Comparison of ENCODE assay signal across 35 cellular contexts in the genomic region with DNA sequence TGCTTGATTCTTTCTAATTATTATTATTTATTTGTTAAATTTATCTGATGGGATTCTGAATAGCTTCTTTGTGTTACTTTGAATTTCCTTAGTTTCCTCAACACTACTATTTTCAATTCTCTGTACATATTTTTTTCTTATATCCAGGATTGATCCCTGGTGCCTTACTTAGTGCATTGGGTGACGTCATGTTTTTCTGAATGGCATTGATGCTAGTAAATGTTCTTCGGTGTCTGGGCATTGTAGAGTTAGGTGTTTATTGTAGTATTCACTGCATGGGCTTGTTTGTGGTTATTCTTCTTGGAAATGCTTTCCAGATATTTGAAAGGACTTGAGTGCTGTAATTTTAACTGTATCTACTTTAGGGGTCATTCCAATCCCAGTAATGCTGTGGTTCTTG.
DNase-seq lines count a peak whose midpoint lies in the region; ATAC-seq, FAIRE-seq and TF ChIP-seq lines count a peak whose summit lies in the region.
"Had no signal": no experiment of that assay in that cellular context is flagged by ENCODE, and none has a peak within 500 bp of the region (broad histone marks: within the 10 kb centered on the region; RNA-seq: fewer than 3 reads in every experiment).

No MANE protein-coding gene starts in this region.

- no peaks in the 10 kb centered on the region for H3K4me1 Mint-ChIP-seq in naive thymus-derived CD8-positive, alpha-beta T cell
- H3K4me1 Mint-ChIP-seq: B cell; CD14-positive monocyte; CD4-positive, alpha-beta memory T cell; CD4-positive, CD25-positive, alpha-beta regulatory T cell; CD8-positive, alpha-beta memory T cell had no signal

- H3K4me1 ChIP-seq in HepG2 (ENCODE audit: insufficient read depth, low read length) (no peaks in the 10 kb centered on the region), right lobe of liver (no peaks in the 10 kb centered on the region), HEK293 (ENCODE audit: control insufficient read depth, insufficient read depth, low read length) (no peaks in the 10 kb centered on the region)
- H3K4me1 ChIP-seq: A549; BE2C; BLaER1; BLaER1 treated with 17β-estradiol and CSF1 and Interleukin-3, amounts not matched to agents 10 nM and 100 nM; Caco-2 had no signal

- POLR2A ChIA-PET in HepG2 (lab: Yijun Ruan, JAX): no interaction called here
- POLR2A ChIA-PET in HEK293 (lab: Yijun Ruan, JAX): no interaction called here
- POLR2A ChIA-PET in naive thymus-derived CD8-positive, alpha-beta T cell (lab: Charles Lee): no interaction called here

- TF ChIP-seq POLR2A in HepG2 (IDR thresholded peaks at IDR 0.05; ENCODE audit: insufficient read depth in 1 of 2, low read depth in 2 of 2, low read length in 2 of 2): no peak
- no peak for TF ChIP-seq POLR2A in right lobe of liver (IDR thresholded peaks at IDR 0.05)
- TF ChIP-seq POLR2A in GM12891 (IDR thresholded peaks at IDR 0.05; ENCODE audit: low read depth, low read length): no peak

- DNase-seq in HepG2 (ENCODE audit: low spot score) (no peak), right lobe of liver (no peak), GM12891 (ENCODE audit: insufficient read length, low spot score) (no peak), NCI-H2227 treated with DMSO at 0.1 percent for 48 hours (lab: John Stamatoyannopoulos, UW) (no peak)
- DNase-seq in naive thymus-derived CD8-positive, alpha-beta T cell: no peak
- DNase-seq: 8988T; ACHN; AML-193; BE2C; C1 segment of cervical spinal cord; Caco-2; Calu3; CD4-positive, alpha-beta memory T cell; CD4-positive, alpha-beta T cell; CD4-positive, CD25-positive, alpha-beta regulatory T cell; CD8-positive, alpha-beta memory T cell; CD8-positive, alpha-beta T cell; COR-L47; DMS 273 treated with DMSO at 0.1 percent for 48 hours; DMS153; DMS53; DMS79; DMS79 treated with DMSO at 0.1 percent for 48 hours; DND-41; EL had no signal

- H3K4me3 Mint-ChIP-seq in naive thymus-derived CD8-positive, alpha-beta T cell: no peak overlapping the region
- H3K4me3 Mint-ChIP-seq: B cell; CD14-positive monocyte; CD4-positive, alpha-beta memory T cell; CD4-positive, alpha-beta T cell; CD4-positive, CD25-positive, alpha-beta regulatory T cell; CD8-positive, alpha-beta memory T cell; CD8-positive, alpha-beta T cell had no signal

- in situ Hi-C loops in HepG2 (cut with HindIII; ENCODE audit: extremely low pct_ligation_motif_present, low pct_unique_long_range_greater_than_20kb): no loop called here

- H3K27me3 ChIP-seq in HepG2 (ENCODE audit: control insufficient read depth in 1 of 2, insufficient read depth in 2 of 2, low read length in 2 of 2) (no peaks in the 10 kb centered on the region), right lobe of liver (no peaks in the 10 kb centered on the region)
- H3K27me3 ChIP-seq: BE2C had no signal

- no TSS peak for BruUV-seq in HepG2 (replicated peaks; lab: Mats Ljungman, UMichigan)

- FAIRE-seq in HepG2 (lab: Jason Lieb, UNC) (no peak), GM12891 (lab: Jason Lieb, UNC) (peak; percentile 33)
- FAIRE-seq: A204.1, D721Med had no signal

- no peaks in the 10 kb centered on the region for H3K79me2 ChIP-seq in HepG2 (ENCODE audit: insufficient read depth, low read length)

- H3K9ac ChIP-seq in HepG2 (ENCODE audit: insufficient read depth, low read depth, low read length): no peak overlapping the region
- H3K9ac ChIP-seq: BLaER1; BLaER1 treated with 17β-estradiol and CSF1 and Interleukin-3, amounts not matched to agents 10 nM and 100 nM had no signal

- TF ChIP-seq CTCF in HepG2 (CRISPR knock-in tag; IDR thresholded peaks at IDR 0.05): no peak
- TF ChIP-seq CTCF in right lobe of liver (IDR thresholded peaks at IDR 0.05): no peak
- TF ChIP-seq CTCF in HEK293 (tag by site-specific recombination; IDR thresholded peaks at IDR 0.05): no peak

- intact Hi-C loops in HepG2 (cut with micrococcal nuclease; ENCODE audit: unreplicated experiment): no loop called here
- intact Hi-C loops in right lobe of liver (cut with DNase I): no loop called here

- H3K27ac ChIP-seq in HepG2 (ENCODE audit: extremely low read length, insufficient read depth, low read length): no peak overlapping the region
- no peak overlapping the region for H3K27ac ChIP-seq in right lobe of liver
- H3K27ac ChIP-seq in HEK293 (ENCODE audit: extremely low read depth, low read depth, low read length): no peak overlapping the region
- H3K27ac ChIP-seq: 22Rv1; A549; BLaER1; BLaER1 treated with 17β-estradiol and CSF1 and Interleukin-3, amounts not matched to agents 10 nM and 100 nM; C4-2B had no signal

- no peak overlapping the region for H3K4me2 ChIP-seq in HepG2 (ENCODE audit: low read depth, low read length)
- H3K4me2 ChIP-seq: A549; BLaER1; BLaER1 treated with 17β-estradiol and CSF1 and Interleukin-3, amounts not matched to agents 10 nM and 100 nM had no signal

- H3K27me3 Mint-ChIP-seq in naive thymus-derived CD8-positive, alpha-beta T cell: no peaks in the 10 kb centered on the region
- H3K27me3 Mint-ChIP-seq: B cell; CD4-positive, alpha-beta memory T cell; CD4-positive, alpha-beta T cell; CD4-positive, CD25-positive, alpha-beta regulatory T cell had no signal

- no peak overlapping the region for H2AFZ ChIP-seq in HepG2 (ENCODE audit: low read length)

- no peak for TF ChIP-seq EP300 in HepG2 (IDR thresholded peaks at IDR 0.05; ENCODE audit: low read depth in 2 of 2, low read length in 2 of 2)
- no peak for TF ChIP-seq EP300 in HepG2 (CRISPR knock-in tag; IDR thresholded peaks at IDR 0.05; ENCODE audit: borderline replicate concordance)

- H3K36me3 Mint-ChIP-seq in naive thymus-derived CD8-positive, alpha-beta T cell: no peaks in the 10 kb centered on the region
- H3K36me3 Mint-ChIP-seq: CD14-positive monocyte; CD4-positive, alpha-beta memory T cell; CD4-positive, CD25-positive, alpha-beta regulatory T cell; CD8-positive, alpha-beta memory T cell; CD8-positive, alpha-beta T cell had no signal

- no peak overlapping the region for H3K4me3 ChIP-seq in HepG2 (replicated peaks in 1 of 3; ENCODE audit: insufficient read depth in 1 of 3, low read depth in 2 of 3, low read length in 3 of 3)
- no peak overlapping the region for H3K4me3 ChIP-seq in right lobe of liver
- H3K4me3 ChIP-seq in HEK293 (ENCODE audit: low read depth, low read length): no peak overlapping the region
- H3K4me3 ChIP-seq: A549; BLaER1; BLaER1 treated with 17β-estradiol and CSF1 and Interleukin-3, amounts not matched to agents 10 nM and 100 nM had no signal

- CTCF ChIA-PET in HepG2 (lab: Yijun Ruan, JAX; ENCODE audit: low intra/inter-chr PET ratio, low total read pairs) (no interaction called here), HEK293 (lab: Yijun Ruan, JAX) (no interaction called here)

- no peaks in the 10 kb centered on the region for H4K20me1 ChIP-seq in HepG2 (ENCODE audit: insufficient read depth, low read length)
- H4K20me1 ChIP-seq: BLaER1 had no signal

- no peaks in the 10 kb centered on the region for H3K36me3 ChIP-seq in HepG2 (replicated peaks in 1 of 2; ENCODE audit: control insufficient read depth in 1 of 2, insufficient read depth in 2 of 2, low read length in 2 of 2)
- no peaks in the 10 kb centered on the region for H3K36me3 ChIP-seq in right lobe of liver
- no peaks in the 10 kb centered on the region for H3K36me3 ChIP-seq in HEK293 (ENCODE audit: control insufficient read depth in 2 of 2, insufficient read depth in 1 of 2, low read length in 2 of 2)
- H3K36me3 ChIP-seq: BE2C; BLaER1; BLaER1 treated with 17β-estradiol and CSF1 and Interleukin-3, amounts not matched to agents 10 nM and 100 nM had no signal

- H3K9me3 Mint-ChIP-seq in naive thymus-derived CD8-positive, alpha-beta T cell: peaks cover 0 to 9% (median 2%) of the 10 kb centered on the region in 9 donors

- TF ChIP-seq RAD21 in HepG2 (CRISPR knock-in tag; IDR thresholded peaks at IDR 0.05): no peak

- H3K27ac Mint-ChIP-seq in naive thymus-derived CD8-positive, alpha-beta T cell: no peak overlapping the region
- H3K27ac Mint-ChIP-seq: B cell; CD14-positive monocyte; CD4-positive, alpha-beta memory T cell; CD4-positive, alpha-beta T cell; CD4-positive, CD25-positive, alpha-beta regulatory T cell; CD8-positive, alpha-beta memory T cell; CD8-positive, alpha-beta T cell had no signal

- H3K9me3 ChIP-seq in HepG2 (ENCODE audit: low read length) (no peaks in the 10 kb centered on the region), right lobe of liver (no peaks in the 10 kb centered on the region), HEK293 (ENCODE audit: control insufficient read depth, insufficient read depth, low read depth, low read length) (peaks cover 3% of the 10 kb centered on the region)
- H3K9me3 ChIP-seq: A549, BE2C, Caco-2 had no signal

- 10% methylated on average over 2 of the region's 2 CpGs for WGBS in HepG2 (ENCODE audit: low lambda C conversion rate)
- 60% methylated on average over 2 of the region's 2 CpGs for WGBS in right lobe of liver (ENCODE audit: insufficient coverage, low coverage, low lambda C conversion rate, missing lambda C conversion rate)

- ATAC-seq in HepG2: no peak
- no peak for ATAC-seq in right lobe of liver
- ATAC-seq in naive thymus-derived CD8-positive, alpha-beta T cell: no peak
- ATAC-seq: A549; CD8-positive, alpha-beta T cell had no signal

TF ChIP-seq in HepG2, 621 proteins besides CTCF, POLR2A, EP300 and RAD21 (continues in another document):
- TF ChIP-seq ATF7 (IDR thresholded peaks at IDR 0.05) (peak; percentile 94), ATF7 (CRISPR knock-in tag; IDR thresholded peaks at IDR 0.05) (no peak), ZNF556 (CRISPR knock-in tag; IDR thresholded peaks at IDR 0.05; ENCODE audit: borderline replicate concordance) (no peak)

TF ChIP-seq in GM12891, 5 proteins besides CTCF, POLR2A, EP300 and RAD21:
- TF ChIP-seq TAF1 (IDR thresholded peaks at IDR 0.05; ENCODE audit: low read depth, low read length) (no peak), POLR2AphosphoS5 (IDR thresholded peaks at IDR 0.05; ENCODE audit: low read depth, low read length) (no peak), POU2F2 (IDR thresholded peaks at IDR 0.05; ENCODE audit: low read depth, low read length) (no peak)
TF ChIP-seq in GM12891: peak in this region for 0.

TF ChIP-seq in HEK293, 187 proteins besides CTCF, POLR2A, EP300 and RAD21:
- TF ChIP-seq ZNF658 (tag by site-specific recombination; IDR thresholded peaks at IDR 0.05) (no peak), ATF2 (tag by site-specific recombination; IDR thresholded peaks at IDR 0.05; ENCODE audit: low read depth) (peak; percentile 81)

Comparison
In these comparisons a context has a peak if more than half of its experiments do, and no peak if none do; other contexts are left out.
1. Of the 63 proteins assayed by ChIP-seq in both HepG2 and HEK293: peak only in HepG2: none; only in HEK293: ATF2; in both: none; in neither: 62.